Comparison of ENCODE assay signal across 21 cellular contexts in genomic region chr3:47424434-47425382, GRCh38. TPM values are rescaled to one million over a fixed set of nuclear protein-coding genes. Genes with fewer than 3 reads are reported as not detected.
DNase-seq lines count a peak whose midpoint lies in the region; ATAC-seq and TF ChIP-seq lines count a peak whose summit lies in the region.
"Had no signal": no experiment of that assay in that cellular context is flagged by ENCODE, and none has a peak within 500 bp of the region (broad histone marks: within the 10 kb centered on the region; RNA-seq: fewer than 3 reads in every experiment).

No MANE protein-coding gene starts in this region.

- H3K4me3 Mint-ChIP-seq in T-helper 1 cell treated with Interleukin-12 subunit alpha and Interleukin-12 subunit beta and Interleukin-4 antibody, amounts not matched to agents 30 μg/mL and 1 μg/mL, for 36 hours: no peak overlapping the region
- H3K4me3 Mint-ChIP-seq in stimulated activated naive B cell treated with anti-CD40 and anti-IgM and Interleukin-4, amounts not matched to agents 10 μg/mL and 1 μg/mL and 100 μg/mL, for 72 hours: no peak overlapping the region
- H3K4me3 Mint-ChIP-seq: activated CD4-positive, alpha-beta T cell treated with anti-CD3 and anti-CD28 coated beads for 36 hours; CD8-positive, alpha-beta T cell; natural killer cell; T-cell had no signal

- no peak for TF ChIP-seq CTCF in colonic mucosa (IDR thresholded peaks at IDR 0.05)
- TF ChIP-seq CTCF in right lobe of liver (IDR thresholded peaks at IDR 0.05): no peak
- TF ChIP-seq CTCF in lower leg skin (IDR thresholded peaks at IDR 0.05): no peak

- no peaks in the 10 kb centered on the region for H3K27me3 Mint-ChIP-seq in T-helper 1 cell treated with Interleukin-12 subunit alpha and Interleukin-12 subunit beta and Interleukin-4 antibody, amounts not matched to agents 30 μg/mL and 1 μg/mL, for 36 hours (ENCODE audit: low read depth)
- no peaks in the 10 kb centered on the region for H3K27me3 Mint-ChIP-seq in stimulated activated naive B cell treated with anti-CD40 and anti-IgM and Interleukin-4, amounts not matched to agents 10 μg/mL and 1 μg/mL and 100 μg/mL, for 72 hours
- H3K27me3 Mint-ChIP-seq: activated CD4-positive, alpha-beta T cell treated with anti-CD3 and anti-CD28 coated beads for 36 hours; T-cell had no signal

- no peak overlapping the region for H3K4me3 ChIP-seq in colonic mucosa
- H3K4me3 ChIP-seq in right lobe of liver: no peak overlapping the region
- H3K4me3 ChIP-seq in lower leg skin (ENCODE audit: low read depth, poor library complexity, severe bottlenecking): no peak overlapping the region
- H3K4me3 ChIP-seq: dorsolateral prefrontal cortex, SJSA1 had no signal

- peak overlapping the region in 1 of 2 donors; percentile 42 for H3K9ac ChIP-seq in colonic mucosa (ENCODE audit: low read depth in 2 of 2, low read length in 2 of 2)

- peaks cover 14% of the 10 kb centered on the region for H3K4me1 Mint-ChIP-seq in T-helper 1 cell treated with Interleukin-12 subunit alpha and Interleukin-12 subunit beta and Interleukin-4 antibody, amounts not matched to agents 30 μg/mL and 1 μg/mL, for 36 hours (ENCODE audit: low read depth)
- peaks cover 17 to 34% of the 10 kb centered on the region in 2 donors for H3K4me1 Mint-ChIP-seq in stimulated activated naive B cell treated with anti-CD40 and anti-IgM and Interleukin-4, amounts not matched to agents 10 μg/mL and 1 μg/mL and 100 μg/mL, for 72 hours

- H3K27ac ChIP-seq in colonic mucosa: peak overlapping the region; percentile 54
- H3K27ac ChIP-seq in right lobe of liver: peak overlapping the region in 1 of 3 donors; percentile 72
- H3K27ac ChIP-seq: SJSA1 had no signal

- peak overlapping the region; percentile 17 for H3K27ac Mint-ChIP-seq in T-helper 1 cell treated with Interleukin-12 subunit alpha and Interleukin-12 subunit beta and Interleukin-4 antibody, amounts not matched to agents 30 μg/mL and 1 μg/mL, for 36 hours
- peak overlapping the region; percentile 87 for H3K27ac Mint-ChIP-seq in stimulated activated naive B cell treated with anti-CD40 and anti-IgM and Interleukin-4, amounts not matched to agents 10 μg/mL and 1 μg/mL and 100 μg/mL, for 72 hours
- H3K27ac Mint-ChIP-seq: activated CD4-positive, alpha-beta T cell treated with anti-CD3 and anti-CD28 coated beads for 36 hours had no signal

- peak in 3 of 4 donors; percentile 32 to 40 (median 34) for ATAC-seq in right lobe of liver
- no peak for ATAC-seq in stimulated activated naive B cell treated with anti-CD40 and anti-IgM and Interleukin-4, amounts not matched to agents 10 μg/mL and 1 μg/mL and 100 μg/mL, for 72 hours (replicated peaks)
- ATAC-seq: activated CD4-positive, alpha-beta T cell treated with anti-CD3 and anti-CD28 coated beads for 36 hours; CD8-positive, alpha-beta T cell; natural killer cell; T-cell had no signal

- intact Hi-C loops in colonic mucosa (cut with DNase I) (no loop called here), right lobe of liver (cut with DNase I) (loop anchor here (5.0 kb wide), 1 partner anchor 53 kb away; the partner anchor contains the start of gene SCAP (in 2 of the 2)), lower leg skin (cut with DNase I; ENCODE audit: low total_unique reads) (loop anchor here (10.0 kb wide), 1 partner anchor 370 kb away; no protein-coding TSS in a partner anchor)

- no peaks in the 10 kb centered on the region for H3K9me3 Mint-ChIP-seq in T-helper 1 cell treated with Interleukin-12 subunit alpha and Interleukin-12 subunit beta and Interleukin-4 antibody, amounts not matched to agents 30 μg/mL and 1 μg/mL, for 36 hours
- no peaks in the 10 kb centered on the region for H3K9me3 Mint-ChIP-seq in stimulated activated naive B cell treated with anti-CD40 and anti-IgM and Interleukin-4, amounts not matched to agents 10 μg/mL and 1 μg/mL and 100 μg/mL, for 72 hours
- H3K9me3 Mint-ChIP-seq: CD8-positive, alpha-beta T cell; natural killer cell; T-cell had no signal

- H3K9me3 ChIP-seq in colonic mucosa (no peaks in the 10 kb centered on the region), right lobe of liver (no peaks in the 10 kb centered on the region)
- H3K9me3 ChIP-seq: SJSA1 had no signal

- H3K36me3 Mint-ChIP-seq in T-helper 1 cell treated with Interleukin-12 subunit alpha and Interleukin-12 subunit beta and Interleukin-4 antibody, amounts not matched to agents 30 μg/mL and 1 μg/mL, for 36 hours (ENCODE audit: low read depth): peaks cover 13% of the 10 kb centered on the region
- peaks cover 23 to 58% of the 10 kb centered on the region in 2 donors for H3K36me3 Mint-ChIP-seq in stimulated activated naive B cell treated with anti-CD40 and anti-IgM and Interleukin-4, amounts not matched to agents 10 μg/mL and 1 μg/mL and 100 μg/mL, for 72 hours
- H3K36me3 Mint-ChIP-seq: natural killer cell had no signal

- no peak for TF ChIP-seq POLR2A in right lobe of liver (IDR thresholded peaks at IDR 0.05)
- TF ChIP-seq POLR2A in lower leg skin (IDR thresholded peaks at IDR 0.05): no peak

- 52% methylated on average over 12 of the region's 15 CpGs for WGBS in right lobe of liver (ENCODE audit: insufficient coverage, low coverage, low lambda C conversion rate, missing lambda C conversion rate)
- 89 to 91% methylated on average over 15 of the region's 15 CpGs for WGBS in lower leg skin, 2 donors

- peaks cover 21% of the 10 kb centered on the region for H3K4me1 ChIP-seq in colonic mucosa
- peaks cover 0 to 46% (median 23%) of the 10 kb centered on the region in 4 donors for H3K4me1 ChIP-seq in right lobe of liver

- H3K27me3 ChIP-seq in colonic mucosa (no peaks in the 10 kb centered on the region), right lobe of liver (no peaks in the 10 kb centered on the region)
- H3K27me3 ChIP-seq: dorsolateral prefrontal cortex, SJSA1 had no signal

- no peak for DNase-seq in T-helper 1 cell
- no peak for DNase-seq in colonic mucosa
- peak in 1 of 3 donors; percentile 51 for DNase-seq in right lobe of liver
- DNase-seq in stimulated activated naive B cell treated with anti-CD40 and anti-IgM and Interleukin-4, amounts not matched to agents 10 μg/mL and 1 μg/mL and 100 μg/mL, for 72 hours: no peak
- DNase-seq in pons (ENCODE audit: low spot score): no peak
- DNase-seq in anterior cingulate cortex (lab: John Stamatoyannopoulos, UW): no peak
- DNase-seq in lower leg skin (ENCODE audit: low spot score in 2 of 2): no peak
- DNase-seq: activated CD4-positive, alpha-beta T cell treated with anti-CD3 and anti-CD28 coated beads for 36 hours; activated CD8-positive, alpha-beta memory T cell treated with anti-CD3 and anti-CD28 coated beads for 24 hours; activated naive CD4-positive, alpha-beta T cell treated with anti-CD3 and anti-CD28 coated beads, Interleukin-2, amount 50 U/mL, for 16 hours; activated T-cell treated with anti-CD3 and anti-CD28 coated beads, Interleukin-2, amount 50 U/mL, for 48 hours; AML-193; CD8-positive, alpha-beta T cell; central memory CD4-positive, alpha-beta T cell; mesendoderm; natural killer cell; T-cell; trophoblast cell had no signal

- H3K36me3 ChIP-seq in colonic mucosa (peaks cover 7% of the 10 kb centered on the region), right lobe of liver (peaks cover 0 to 19% (median 0%) of the 10 kb centered on the region in 4 donors)

RNA-seq across cellular contexts. Expression of gene PTPN23, which starts 43.9 kb away (rescaled TPM):
- total RNA-seq in colonic mucosa: 10 to 100 TPM; 30.5 to 44.0 TPM
- total RNA-seq in right lobe of liver: 10 to 100 TPM; 14.9 to 25.8 (median 16.9) TPM
- total RNA-seq in lower leg skin: 10 to 100 TPM; 34.3 to 49.6 (median 37.8) TPM

RNA-seq across cellular contexts. Expression of gene SCAP, which starts 51.0 kb away (rescaled TPM):
- total RNA-seq in colonic mucosa: 100 to 1,000 TPM in 1 of 2 donors, 10 to 100 TPM in 1; 86.5 to 137 TPM
- 10 to 100 TPM; 48.8 to 85.1 (median 78.9) TPM for total RNA-seq in right lobe of liver
- total RNA-seq in lower leg skin: 100 to 1,000 TPM; 100 to 188 (median 123) TPM

Comparison
In these comparisons a context has a peak if more than half of its experiments do, and no peak if none do; other contexts are left out.
1. ATAC-seq: peak in right lobe of liver (3 of 4); none in stimulated activated naive B cell treated with anti-CD40 and anti-IgM and Interleukin-4, amounts not matched to agents 10 μg/mL and 1 μg/mL and 100 μg/mL, for 72 hours (0 of 2).